13 cellular contexts compared by ENCODE assay signal in the genomic region with DNA sequence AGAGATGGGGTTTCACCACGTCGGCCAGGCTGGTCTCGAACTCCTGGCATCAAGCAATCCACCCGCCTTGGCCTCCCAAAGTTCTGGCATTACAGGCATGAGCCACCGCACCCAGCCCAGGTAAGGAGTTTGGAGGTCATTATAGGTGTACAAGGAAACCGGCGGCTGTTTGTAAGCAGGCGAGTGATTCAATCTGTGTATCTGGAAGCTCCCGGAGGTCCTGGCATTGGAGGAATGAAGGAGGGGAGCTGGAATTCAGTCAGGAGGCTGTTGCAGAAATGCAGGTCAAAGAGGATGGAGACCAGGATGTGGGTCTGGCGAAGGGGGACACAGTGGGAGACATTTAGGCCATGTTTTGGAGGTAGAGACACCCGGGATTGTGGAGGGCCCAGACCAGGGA. TPM values are rescaled to one million over a fixed set of nuclear protein-coding genes. Genes with fewer than 3 reads are reported as not detected.
DNase-seq lines count a peak whose midpoint lies in the region; ATAC-seq and TF ChIP-seq lines count a peak whose summit lies in the region.
"Had no signal": no experiment of that assay in that cellular context is flagged by ENCODE, and none has a peak within 500 bp of the region (broad histone marks: within the 10 kb centered on the region; RNA-seq: fewer than 3 reads in every experiment).

No MANE protein-coding gene starts in this region.

- peak overlapping the region in 1 of 2 experiments; percentile 4 for H3K18ac ChIP-seq in mesenchymal stem cell (ENCODE audit: low read depth in 1 of 2, low read length in 2 of 2)

- WGBS in mesenchymal stem cell: 84% methylated on average over 11 of the region's 11 CpGs

- H2AFZ ChIP-seq in mesenchymal stem cell (ENCODE audit: low read depth, low read length): no peak overlapping the region

- TF ChIP-seq CTCF in HFFc6 (IDR thresholded peaks at IDR 0.05): no peak

- H3K23ac ChIP-seq in mesenchymal stem cell (ENCODE audit: low read length in 2 of 2): no peak overlapping the region

- H4K91ac ChIP-seq in mesenchymal stem cell (ENCODE audit: low read length): no peak overlapping the region

- H2BK5ac ChIP-seq in mesenchymal stem cell (ENCODE audit: low read depth, low read length, poor library complexity, severe bottlenecking): no peak overlapping the region

- no peaks in the 10 kb centered on the region for H3K9me3 Mint-ChIP-seq in HFFc6
- no peaks in the 10 kb centered on the region for H3K9me3 Mint-ChIP-seq in stimulated activated memory B cell treated with anti-CD40 and anti-IgM and Interleukin-4, amounts not matched to agents 10 μg/mL and 1 μg/mL and 100 μg/mL, for 72 hours

- peak overlapping the region in 1 of 2 experiments; percentile 11 for H3K4ac ChIP-seq in mesenchymal stem cell (ENCODE audit: low read depth in 1 of 2, low read length in 2 of 2)

- H3K14ac ChIP-seq in mesenchymal stem cell (ENCODE audit: low read length in 2 of 2): no peak overlapping the region

- H4K8ac ChIP-seq in mesenchymal stem cell (ENCODE audit: low read length): peak overlapping the region; percentile 28

- no peak for ATAC-seq in GM21423 (IDR thresholded peaks at IDR 0.05; ENCODE audit: unreplicated experiment)
- no peak for ATAC-seq in stimulated activated memory B cell treated with anti-CD40 and anti-IgM and Interleukin-4, amounts not matched to agents 10 μg/mL and 1 μg/mL and 100 μg/mL, for 72 hours
- no peak for ATAC-seq in T-helper 17 cell
- ATAC-seq: activated CD8-positive, alpha-beta memory T cell treated with anti-CD3 and anti-CD28 coated beads, Interleukin-2, amount 10 ng/mL, durations not matched to agents 7 days and 5 days had no signal

- H2BK120ac ChIP-seq in mesenchymal stem cell (ENCODE audit: low read depth, low read length): no peak overlapping the region

- H3K4me1 ChIP-seq in mesenchymal stem cell (ENCODE audit: control insufficient read depth, insufficient read depth, low read depth, low read length): peaks cover 50% of the 10 kb centered on the region

- peaks cover 8% of the 10 kb centered on the region for H3K79me1 ChIP-seq in mesenchymal stem cell (replicated peaks; ENCODE audit: low read length, poor library complexity, severe bottlenecking)

- H3K9ac ChIP-seq in mesenchymal stem cell (ENCODE audit: low read length): peak overlapping the region; percentile 7

- H3K27ac Mint-ChIP-seq in HFFc6: peak overlapping the region; percentile 99
- H3K27ac Mint-ChIP-seq in stimulated activated memory B cell treated with anti-CD40 and anti-IgM and Interleukin-4, amounts not matched to agents 10 μg/mL and 1 μg/mL and 100 μg/mL, for 72 hours: no peak overlapping the region
- no peak overlapping the region for H3K27ac Mint-ChIP-seq in T-helper 17 cell
- H3K27ac Mint-ChIP-seq: activated CD8-positive, alpha-beta memory T cell treated with anti-CD3 and anti-CD28 coated beads, Interleukin-2, amount 10 ng/mL, durations not matched to agents 7 days and 5 days; CD4-positive, CD25-positive, alpha-beta regulatory T cell had no signal

- no peak overlapping the region for H3K4me2 ChIP-seq in mesenchymal stem cell (ENCODE audit: low read length, poor library complexity, severe bottlenecking)

- peak overlapping the region; percentile 83 for H2AK5ac ChIP-seq in mesenchymal stem cell (ENCODE audit: low read length, severe bottlenecking)

- peaks cover 66% of the 10 kb centered on the region for H3K4me1 Mint-ChIP-seq in HFFc6 (ENCODE audit: low read depth)
- H3K4me1 Mint-ChIP-seq in stimulated activated memory B cell treated with anti-CD40 and anti-IgM and Interleukin-4, amounts not matched to agents 10 μg/mL and 1 μg/mL and 100 μg/mL, for 72 hours: peaks cover 18% of the 10 kb centered on the region
- H3K4me1 Mint-ChIP-seq in T-helper 17 cell: peaks cover 21% of the 10 kb centered on the region

- peaks cover 5% of the 10 kb centered on the region; the same call in 1 of the 2 replicates for H3K36me3 Mint-ChIP-seq in HFFc6 (ENCODE audit: low read depth)
- H3K36me3 Mint-ChIP-seq in stimulated activated memory B cell treated with anti-CD40 and anti-IgM and Interleukin-4, amounts not matched to agents 10 μg/mL and 1 μg/mL and 100 μg/mL, for 72 hours: no peaks in the 10 kb centered on the region
- peaks cover 4% of the 10 kb centered on the region for H3K36me3 Mint-ChIP-seq in T-helper 17 cell (ENCODE audit: low read depth)
- H3K36me3 Mint-ChIP-seq: activated CD8-positive, alpha-beta memory T cell treated with anti-CD3 and anti-CD28 coated beads, Interleukin-2, amount 10 ng/mL, durations not matched to agents 7 days and 5 days; CD4-positive, CD25-positive, alpha-beta regulatory T cell had no signal

- peak overlapping the region; percentile 48 to 73 for H2BK12ac ChIP-seq in mesenchymal stem cell (ENCODE audit: low read length in 2 of 2)

- peak overlapping the region; percentile 34 for H3K4me3 Mint-ChIP-seq in HFFc6
- H3K4me3 Mint-ChIP-seq in stimulated activated memory B cell treated with anti-CD40 and anti-IgM and Interleukin-4, amounts not matched to agents 10 μg/mL and 1 μg/mL and 100 μg/mL, for 72 hours: no peak overlapping the region
- no peak overlapping the region for H3K4me3 Mint-ChIP-seq in T-helper 17 cell
- H3K4me3 Mint-ChIP-seq: activated CD8-positive, alpha-beta memory T cell treated with anti-CD3 and anti-CD28 coated beads, Interleukin-2, amount 10 ng/mL, durations not matched to agents 7 days and 5 days; CD4-positive, CD25-positive, alpha-beta regulatory T cell had no signal

- H3K27me3 ChIP-seq in mesenchymal stem cell (ENCODE audit: control insufficient read depth in 1 of 2, insufficient read depth in 1 of 2, low read length in 2 of 2): no peaks in the 10 kb centered on the region

- H3K27ac ChIP-seq in mesenchymal stem cell (ENCODE audit: low read length, poor library complexity, severe bottlenecking) (peak overlapping the region; percentile 79), temporal lobe (ENCODE audit: low read depth, low read length) (peak overlapping the region; percentile 30)

- H3K4me3 ChIP-seq in mesenchymal stem cell (ENCODE audit: insufficient read depth in 1 of 2, low read depth in 1 of 2, low read length in 2 of 2): peak overlapping the region in 1 of 2 experiments; percentile 19

- H3K9me3 ChIP-seq in mesenchymal stem cell (ENCODE audit: control insufficient read depth, low read length) (no peaks in the 10 kb centered on the region), T-helper 17 cell (ENCODE audit: control insufficient read depth, low read length, poor library complexity, severe bottlenecking) (no peaks in the 10 kb centered on the region)

- H3K36me3 ChIP-seq in mesenchymal stem cell (ENCODE audit: control insufficient read depth in 1 of 2, insufficient read depth in 2 of 2, low read depth in 1 of 2, low read length in 2 of 2): peaks cover 0 to 6% of the 10 kb centered on the region in 2 experiments

- no peak for DNase-seq in HFFc6
- DNase-seq in cerebellar cortex (ENCODE audit: low spot score): peak; percentile 52
- DNase-seq in mesenchymal stem cell: no peak
- no peak for DNase-seq in NCI-H2227 treated with DMSO at 0.1 percent for 48 hours (lab: John Stamatoyannopoulos, UW)
- no peak for DNase-seq in T-helper 17 cell
- DNase-seq: activated CD8-positive, alpha-beta memory T cell treated with anti-CD3 and anti-CD28 coated beads, Interleukin-2, amount 10 ng/mL, durations not matched to agents 7 days and 5 days; CD4-positive, CD25-positive, alpha-beta regulatory T cell; Karpas-422; NCI-H2171; occipital lobe had no signal

- H3K27me3 Mint-ChIP-seq in HFFc6 (ENCODE audit: insufficient read depth) (peaks cover 3% of the 10 kb centered on the region; the same call in 1 of the 2 replicates), T-helper 17 cell (peaks cover 4% of the 10 kb centered on the region)
- peaks cover 39% of the 10 kb centered on the region for H3K27me3 Mint-ChIP-seq in stimulated activated memory B cell treated with anti-CD40 and anti-IgM and Interleukin-4, amounts not matched to agents 10 μg/mL and 1 μg/mL and 100 μg/mL, for 72 hours

- H2BK15ac ChIP-seq in mesenchymal stem cell (ENCODE audit: low read depth, poor library complexity, severe bottlenecking): no peak overlapping the region

RNA-seq across cellular contexts. Expression of a gene that starts 18.8 kb away (rescaled TPM):
- total RNA-seq in HFFc6 (2021; fragmentation: NEBNext Ultra II Directional; extraction: Animal tissue kit (Norgen Biotek cat#: 25700)): 10 to 100 TPM; 18.1 to 27.8 (median 25.9) TPM
- polyA plus RNA-seq in mesenchymal stem cell (2013, experiment 1 of 2): 26.3 TPM
- 26.1 TPM for polyA plus RNA-seq in mesenchymal stem cell (2013, experiment 2 of 2)
- total RNA-seq in temporal lobe (59.3 TPM), T-helper 17 cell (1 to 10 TPM; 4.0 to 4.1 TPM)

RNA-seq across cellular contexts. Expression of a gene that starts 31.4 kb away (rescaled TPM):
- total RNA-seq in HFFc6 (2021; fragmentation: NEBNext Ultra II Directional; extraction: Animal tissue kit (Norgen Biotek cat#: 25700)): not detected
- not detected for polyA plus RNA-seq in mesenchymal stem cell (2013, experiment 1 of 2)
- polyA plus RNA-seq in mesenchymal stem cell (2013, experiment 2 of 2): not detected
- total RNA-seq in temporal lobe (not detected), T-helper 17 cell (not detected)
- total RNA-seq: activated CD8-positive, alpha-beta memory T cell treated with anti-CD3 and anti-CD28 coated beads, Interleukin-2, amount 10 ng/mL, durations not matched to agents 7 days and 5 days; CD4-positive, CD25-positive, alpha-beta regulatory T cell; occipital lobe had no signal
- polyA plus RNA-seq: CD4-positive, CD25-positive, alpha-beta regulatory T cell had no signal
